In the genomic region with DNA sequence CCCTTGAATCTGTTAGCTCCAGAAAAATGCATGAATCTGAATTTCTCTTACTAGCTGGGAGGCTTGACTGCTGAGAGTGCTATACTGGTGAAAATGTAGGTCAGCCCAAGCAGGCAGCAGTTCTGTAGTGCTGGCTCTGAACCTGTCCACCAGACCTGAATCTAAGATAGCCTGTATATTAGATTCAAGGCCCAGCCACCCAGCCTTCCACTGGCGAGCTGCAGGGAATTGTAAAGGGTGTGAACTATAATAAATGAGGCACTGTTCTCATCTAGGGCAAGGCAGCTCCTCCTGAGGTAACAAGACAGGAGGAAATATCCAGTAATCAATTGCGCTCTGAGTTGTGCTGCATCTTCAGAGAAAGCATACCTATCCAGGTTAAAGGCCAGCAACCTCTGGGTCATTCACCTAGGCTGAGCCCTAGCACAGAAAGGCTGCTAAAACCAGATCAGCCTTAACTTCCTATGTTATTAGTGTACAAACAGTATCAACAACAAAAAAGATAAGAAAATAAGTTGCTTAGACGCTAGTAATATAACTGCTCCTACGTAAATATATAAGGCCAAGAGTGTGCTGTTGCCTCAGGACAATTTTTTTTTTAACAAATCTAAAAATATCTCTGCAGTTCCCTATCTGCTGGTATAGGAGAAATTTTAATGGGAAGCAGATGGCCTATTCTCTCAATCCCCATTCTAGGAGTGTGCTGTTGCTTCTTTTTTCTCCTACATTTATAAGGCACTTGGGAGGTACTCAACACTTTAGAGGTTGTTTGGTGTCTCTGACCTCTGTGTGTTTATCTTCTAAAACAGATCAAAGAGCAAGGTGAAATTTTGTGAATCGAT, we compare ENCODE assay signal across 15 cellular contexts.
DNase-seq lines count a peak whose midpoint lies in the region; ATAC-seq and TF ChIP-seq lines count a peak whose summit lies in the region.
"Had no signal": no experiment of that assay in that cellular context is flagged by ENCODE, and none has a peak within 500 bp of the region (broad histone marks: within the 10 kb centered on the region; RNA-seq: fewer than 3 reads in every experiment).

No MANE protein-coding gene starts in this region.

- no peaks in the 10 kb centered on the region for H3K27me3 Mint-ChIP-seq in WTC11 (ENCODE audit: low read depth)
- H3K27me3 Mint-ChIP-seq in type B pancreatic cell: no peaks in the 10 kb centered on the region
- H3K27me3 Mint-ChIP-seq: activated CD8-positive, alpha-beta T cell treated with anti-CD3 and anti-CD28 coated beads for 36 hours; stimulated activated memory B cell treated with anti-CD40 and anti-IgM and Interleukin-4, amounts not matched to agents 10 μg/mL and 1 μg/mL and 100 μg/mL, for 72 hours had no signal

- no peaks in the 10 kb centered on the region for H3K9me3 ChIP-seq in right cardiac atrium (ENCODE audit: control insufficient read depth, low read length)
- H3K9me3 ChIP-seq in smooth muscle cell (replicated peaks; ENCODE audit: low read depth): no peaks in the 10 kb centered on the region

- CTCF ChIA-PET in WTC11 (lab: Charles Lee): interaction anchor here (0.9 to 1.0 kb wide), 4 partner anchors 40 to 222 kb away, joined by 3 to 7 read pairs (median 4); no protein-coding TSS in a partner anchor

- no peak overlapping the region for H2AFZ ChIP-seq in smooth muscle cell (ENCODE audit: low read depth)

- no peaks in the 10 kb centered on the region for H3K4me1 ChIP-seq in right cardiac atrium (ENCODE audit: control insufficient read depth, insufficient read depth, low read length)
- H3K4me1 ChIP-seq in smooth muscle cell (ENCODE audit: low read depth): peaks cover 30% of the 10 kb centered on the region

- H3K4me3 ChIP-seq in right cardiac atrium (ENCODE audit: low read length) (no peak overlapping the region), smooth muscle cell (no peak overlapping the region)

- intact Hi-C loops in Right ventricle myocardium inferior (cut with DNase I): no loop called here
- intact Hi-C loops in right cardiac atrium (cut with DNase I): no loop called here
- intact Hi-C loops in left ventricle myocardium superior (cut with micrococcal nuclease): no loop called here

- H3K4me1 Mint-ChIP-seq in WTC11 (peaks cover 15% of the 10 kb centered on the region), type B pancreatic cell (ENCODE audit: unreplicated experiment) (peaks cover 27% of the 10 kb centered on the region)
- H3K4me1 Mint-ChIP-seq: stimulated activated memory B cell treated with anti-CD40 and anti-IgM and Interleukin-4, amounts not matched to agents 10 μg/mL and 1 μg/mL and 100 μg/mL, for 72 hours had no signal

- peak overlapping the region; percentile 43 for H3K4me2 ChIP-seq in smooth muscle cell

- H3K4me3 Mint-ChIP-seq in WTC11: no peak overlapping the region
- H3K4me3 Mint-ChIP-seq in type B pancreatic cell: no peak overlapping the region
- H3K4me3 Mint-ChIP-seq: activated CD8-positive, alpha-beta T cell treated with anti-CD3 and anti-CD28 coated beads for 36 hours; activated T-helper 1 cell treated with anti-CD3 and anti-CD28 coated beads, Interleukin-12 subunit alpha, Interleukin-12 subunit beta, Interleukin-2, Interleukin-4 antibody, amounts not matched to agents 30 ng/mL and 10 ng/mL and 1 ng/mL, durations not matched to agents 14 hours and 24 hours and 36 hours; CD8-positive, alpha-beta T cell; stimulated activated memory B cell treated with anti-CD40 and anti-IgM and Interleukin-4, amounts not matched to agents 10 μg/mL and 1 μg/mL and 100 μg/mL, for 72 hours had no signal

- H3K36me3 Mint-ChIP-seq in WTC11 (no peaks in the 10 kb centered on the region; the same call in 1 of the 2 replicates), type B pancreatic cell (peaks cover 8% of the 10 kb centered on the region)

- no peaks in the 10 kb centered on the region for H3F3A ChIP-seq in smooth muscle cell (ENCODE audit: low read depth)

- peaks cover 37% of the 10 kb centered on the region for H3K79me2 ChIP-seq in smooth muscle cell (ENCODE audit: low read depth)

- H3K9me3 Mint-ChIP-seq in WTC11: no peaks in the 10 kb centered on the region
- peaks cover 7% of the 10 kb centered on the region for H3K9me3 Mint-ChIP-seq in type B pancreatic cell
- H3K9me3 Mint-ChIP-seq: activated CD8-positive, alpha-beta T cell treated with anti-CD3 and anti-CD28 coated beads for 36 hours; activated T-helper 1 cell treated with anti-CD3 and anti-CD28 coated beads, Interleukin-12 subunit alpha, Interleukin-12 subunit beta, Interleukin-2, Interleukin-4 antibody, amounts not matched to agents 30 ng/mL and 10 ng/mL and 1 ng/mL, durations not matched to agents 14 hours and 24 hours and 36 hours; CD8-positive, alpha-beta T cell; stimulated activated memory B cell treated with anti-CD40 and anti-IgM and Interleukin-4, amounts not matched to agents 10 μg/mL and 1 μg/mL and 100 μg/mL, for 72 hours had no signal

- H3K27ac Mint-ChIP-seq in WTC11 (peak overlapping the region; percentile 21; the same call in 1 of the 2 replicates), type B pancreatic cell (no peak overlapping the region)
- H3K27ac Mint-ChIP-seq: activated CD8-positive, alpha-beta T cell treated with anti-CD3 and anti-CD28 coated beads for 36 hours; activated T-helper 1 cell treated with anti-CD3 and anti-CD28 coated beads, Interleukin-12 subunit alpha, Interleukin-12 subunit beta, Interleukin-2, Interleukin-4 antibody, amounts not matched to agents 30 ng/mL and 10 ng/mL and 1 ng/mL, durations not matched to agents 14 hours and 24 hours and 36 hours; CD8-positive, alpha-beta T cell; stimulated activated memory B cell treated with anti-CD40 and anti-IgM and Interleukin-4, amounts not matched to agents 10 μg/mL and 1 μg/mL and 100 μg/mL, for 72 hours had no signal

- H3K27me3 ChIP-seq in right cardiac atrium (ENCODE audit: control insufficient read depth, insufficient read depth) (no peaks in the 10 kb centered on the region), smooth muscle cell (ENCODE audit: low read depth) (no peaks in the 10 kb centered on the region)

- peak; percentile 68 for ATAC-seq in Right ventricle myocardium inferior
- ATAC-seq in right cardiac atrium: no peak
- ATAC-seq in WTC11: no peak; the same call in 1 of the 2 replicates
- ATAC-seq in left ventricle myocardium superior: peak; percentile 70
- ATAC-seq: activated CD8-positive, alpha-beta T cell treated with anti-CD3 and anti-CD28 coated beads for 36 hours; CD8-positive, alpha-beta T cell; stimulated activated memory B cell treated with anti-CD40 and anti-IgM and Interleukin-4, amounts not matched to agents 10 μg/mL and 1 μg/mL and 100 μg/mL, for 72 hours had no signal

- H3K27ac ChIP-seq in right cardiac atrium (ENCODE audit: low read length): no peak overlapping the region
- H3K27ac ChIP-seq in smooth muscle cell (ENCODE audit: low read depth): peak overlapping the region; percentile 12

- DNase-seq in Right ventricle myocardium inferior (ENCODE audit: missing footprints) (no peak), right cardiac atrium (no peak), WTC11 (ENCODE audit: low spot score) (no peak), left ventricle myocardium superior (no peak), smooth muscle cell (lab: John Stamatoyannopoulos, UW; ENCODE audit: unreplicated experiment) (no peak), type B pancreatic cell (ENCODE audit: extremely low spot score, unreplicated experiment) (no peak), dermis blood vessel endothelial cell (no peak), NCI-H748 (lab: John Stamatoyannopoulos, UW; ENCODE audit: unreplicated experiment) (no peak)
- DNase-seq: 8988T; activated CD8-positive, alpha-beta T cell treated with anti-CD3 and anti-CD28 coated beads for 36 hours; CD8-positive, alpha-beta T cell; Karpas-422; NCI-H1417 treated with DMSO at 0.1 percent for 48 hours had no signal

- POLR2A ChIA-PET in WTC11 (lab: Charles Lee): interaction anchor here (0.6 kb wide), 1 partner anchor 13 kb away, joined by 3 read pairs; no protein-coding TSS in a partner anchor

- no peak overlapping the region for H3K9ac ChIP-seq in smooth muscle cell (ENCODE audit: low read depth)

- no peaks in the 10 kb centered on the region for H3K36me3 ChIP-seq in smooth muscle cell (ENCODE audit: low read depth)

- WGBS in right cardiac atrium: 70% methylated on average over 5 of the region's 5 CpGs
- 64% methylated on average over 5 of the region's 5 CpGs for WGBS in smooth muscle cell (ENCODE audit: low lambda C conversion rate)

- peaks cover 56% of the 10 kb centered on the region for H4K20me1 ChIP-seq in smooth muscle cell (ENCODE audit: low read depth)

- no peak for TF ChIP-seq CTCF in WTC11 (IDR thresholded peaks at IDR 0.05)
- TF ChIP-seq CTCF in smooth muscle cell (IDR thresholded peaks at IDR 0.05; ENCODE audit: borderline replicate concordance, insufficient read depth, poor library complexity, severe bottlenecking): no peak
- no peak for TF ChIP-seq CTCF in type B pancreatic cell (conservative IDR thresholded peaks at IDR 0.05)

TF ChIP-seq in WTC11, 78 proteins besides CTCF, POLR2A, EP300 and RAD21:
- TF ChIP-seq GRHL2 (CRISPR knock-in tag; IDR thresholded peaks at IDR 0.05; ENCODE audit: insufficient replicate concordance, severe bottlenecking): no peak
- no peak for TF ChIP-seq SOX15 (CRISPR knock-in tag; IDR thresholded peaks at IDR 0.05)
- no peak for TF ChIP-seq ZNF671 (CRISPR knock-in tag; IDR thresholded peaks at IDR 0.05)
- TF ChIP-seq ZNF423 (CRISPR knock-in tag; IDR thresholded peaks at IDR 0.05): no peak
- TF ChIP-seq, protein P1, sequence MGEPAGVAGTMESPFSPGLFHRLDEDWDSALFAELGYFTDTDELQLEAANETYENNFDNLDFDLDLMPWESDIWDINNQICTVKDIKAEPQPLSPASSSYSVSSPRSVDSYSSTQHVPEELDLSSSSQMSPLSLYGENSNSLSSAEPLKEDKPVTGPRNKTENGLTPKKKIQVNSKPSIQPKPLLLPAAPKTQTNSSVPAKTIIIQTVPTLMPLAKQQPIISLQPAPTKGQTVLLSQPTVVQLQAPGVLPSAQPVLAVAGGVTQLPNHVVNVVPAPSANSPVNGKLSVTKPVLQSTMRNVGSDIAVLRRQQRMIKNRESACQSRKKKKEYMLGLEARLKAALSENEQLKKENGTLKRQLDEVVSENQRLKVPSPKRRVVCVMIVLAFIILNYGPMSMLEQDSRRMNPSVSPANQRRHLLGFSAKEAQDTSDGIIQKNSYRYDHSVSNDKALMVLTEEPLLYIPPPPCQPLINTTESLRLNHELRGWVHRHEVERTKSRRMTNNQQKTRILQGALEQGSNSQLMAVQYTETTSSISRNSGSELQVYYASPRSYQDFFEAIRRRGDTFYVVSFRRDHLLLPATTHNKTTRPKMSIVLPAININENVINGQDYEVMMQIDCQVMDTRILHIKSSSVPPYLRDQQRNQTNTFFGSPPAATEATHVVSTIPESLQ (CRISPR knock-in tag; IDR thresholded peaks at IDR 0.05): no peak
- TF ChIP-seq IRF1 (CRISPR knock-in tag; IDR thresholded peaks at IDR 0.05): no peak

Comparison
In these comparisons a context has a peak if more than half of its experiments do, and no peak if none do; other contexts are left out.
1. ATAC-seq: peak in Right ventricle myocardium inferior (single experiment) and left ventricle myocardium superior (single experiment); none in right cardiac atrium (0 of 2) and WTC11 (single experiment).